1 cellular context compared by ENCODE assay signal in the genomic region with DNA sequence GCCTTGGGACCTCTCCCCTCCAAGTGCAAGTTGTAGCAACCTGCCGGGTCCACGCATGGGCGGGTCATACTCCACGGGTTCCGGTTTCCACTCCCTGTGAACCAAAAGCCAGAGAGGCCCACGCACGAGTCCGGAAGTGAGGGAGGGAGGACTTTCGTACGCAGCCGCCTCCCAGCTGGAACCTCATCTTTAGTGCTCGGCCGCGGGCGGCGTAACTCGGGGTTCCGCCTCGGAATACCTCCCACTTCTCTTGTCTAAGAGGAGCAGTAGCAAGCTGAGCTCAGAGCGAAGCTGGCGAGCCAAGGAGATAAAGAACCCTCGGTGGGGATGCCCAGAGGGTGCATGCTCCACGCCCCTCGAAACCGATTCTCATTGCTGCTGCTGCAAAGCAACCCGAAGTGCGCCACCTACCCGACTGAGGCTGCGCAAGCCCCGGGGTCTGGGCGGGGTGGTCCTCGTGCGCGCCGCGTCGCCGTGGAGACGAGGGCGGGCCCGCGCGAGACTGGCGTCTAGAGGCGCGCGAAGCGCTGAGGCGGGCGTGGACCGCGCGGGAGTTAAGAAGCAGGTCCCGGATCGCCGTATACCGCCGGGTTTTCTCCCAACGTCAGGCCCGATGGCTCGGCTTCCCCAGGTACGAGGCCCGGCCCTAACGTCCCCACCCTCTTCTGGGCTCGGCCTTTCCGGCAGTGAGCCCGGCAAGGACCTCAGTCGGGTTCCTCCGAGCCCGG.
A peak's percentile ranks its signal among the peaks of the same experiment; 100 is the strongest.
TF ChIP-seq lines count a peak whose summit lies in the region.

A gene with protein sequence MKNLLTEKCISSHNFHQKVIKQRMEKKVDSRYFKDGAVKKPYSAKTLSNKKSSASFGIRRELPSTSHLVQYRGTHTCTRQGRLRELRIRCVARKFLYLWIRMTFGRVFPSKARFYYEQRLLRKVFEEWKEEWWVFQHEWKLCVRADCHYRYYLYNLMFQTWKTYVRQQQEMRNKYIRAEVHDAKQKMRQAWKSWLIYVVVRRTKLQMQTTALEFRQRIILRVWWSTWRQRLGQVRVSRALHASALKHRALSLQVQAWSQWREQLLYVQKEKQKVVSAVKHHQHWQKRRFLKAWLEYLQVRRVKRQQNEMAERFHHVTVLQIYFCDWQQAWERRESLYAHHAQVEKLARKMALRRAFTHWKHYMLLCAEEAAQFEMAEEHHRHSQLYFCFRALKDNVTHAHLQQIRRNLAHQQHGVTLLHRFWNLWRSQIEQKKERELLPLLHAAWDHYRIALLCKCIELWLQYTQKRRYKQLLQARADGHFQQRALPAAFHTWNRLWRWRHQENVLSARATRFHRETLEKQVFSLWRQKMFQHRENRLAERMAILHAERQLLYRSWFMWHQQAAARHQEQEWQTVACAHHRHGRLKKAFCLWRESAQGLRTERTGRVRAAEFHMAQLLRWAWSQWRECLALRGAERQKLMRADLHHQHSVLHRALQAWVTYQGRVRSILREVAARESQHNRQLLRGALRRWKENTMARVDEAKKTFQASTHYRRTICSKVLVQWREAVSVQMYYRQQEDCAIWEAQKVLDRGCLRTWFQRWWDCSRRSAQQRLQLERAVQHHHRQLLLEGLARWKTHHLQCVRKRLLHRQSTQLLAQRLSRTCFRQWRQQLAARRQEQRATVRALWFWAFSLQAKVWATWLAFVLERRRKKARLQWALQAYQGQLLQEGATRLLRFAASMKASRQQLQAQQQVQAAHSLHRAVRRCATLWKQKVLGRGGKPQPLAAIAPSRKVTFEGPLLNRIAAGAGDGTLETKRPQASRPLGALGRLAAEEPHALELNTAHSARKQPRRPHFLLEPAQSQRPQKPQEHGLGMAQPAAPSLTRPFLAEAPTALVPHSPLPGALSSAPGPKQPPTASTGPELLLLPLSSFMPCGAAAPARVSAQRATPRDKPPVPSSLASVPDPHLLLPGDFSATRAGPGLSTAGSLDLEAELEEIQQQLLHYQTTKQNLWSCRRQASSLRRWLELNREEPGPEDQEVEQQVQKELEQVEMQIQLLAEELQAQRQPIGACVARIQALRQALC (plus strand): TSS at position 530 of the 728 bp plus-strand sequence. CDS start 11,749 bp downstream, outside the sequence.

TF ChIP-seq in HepG2, 621 proteins besides CTCF, POLR2A, EP300 and RAD21 (continued from another document and continues in another):
- no peak for TF ChIP-seq ZNF724P (CRISPR knock-in tag; IDR thresholded peaks at IDR 0.05; ENCODE audit: borderline replicate concordance)
- TF ChIP-seq, protein P1, sequence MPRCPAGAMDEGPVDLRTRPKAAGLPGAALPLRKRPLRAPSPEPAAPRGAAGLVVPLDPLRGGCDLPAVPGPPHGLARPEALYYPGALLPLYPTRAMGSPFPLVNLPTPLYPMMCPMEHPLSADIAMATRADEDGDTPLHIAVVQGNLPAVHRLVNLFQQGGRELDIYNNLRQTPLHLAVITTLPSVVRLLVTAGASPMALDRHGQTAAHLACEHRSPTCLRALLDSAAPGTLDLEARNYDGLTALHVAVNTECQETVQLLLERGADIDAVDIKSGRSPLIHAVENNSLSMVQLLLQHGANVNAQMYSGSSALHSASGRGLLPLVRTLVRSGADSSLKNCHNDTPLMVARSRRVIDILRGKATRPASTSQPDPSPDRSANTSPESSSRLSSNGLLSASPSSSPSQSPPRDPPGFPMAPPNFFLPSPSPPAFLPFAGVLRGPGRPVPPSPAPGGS (CRISPR knock-in tag; IDR thresholded peaks at IDR 0.05): peak; percentile 64; the same call in 1 of the 2 replicates
- TF ChIP-seq NFE2 (CRISPR knock-in tag; IDR thresholded peaks at IDR 0.05): no peak
- no peak for TF ChIP-seq CBFB (CRISPR knock-in tag; IDR thresholded peaks at IDR 0.05)
- TF ChIP-seq, protein P2, sequence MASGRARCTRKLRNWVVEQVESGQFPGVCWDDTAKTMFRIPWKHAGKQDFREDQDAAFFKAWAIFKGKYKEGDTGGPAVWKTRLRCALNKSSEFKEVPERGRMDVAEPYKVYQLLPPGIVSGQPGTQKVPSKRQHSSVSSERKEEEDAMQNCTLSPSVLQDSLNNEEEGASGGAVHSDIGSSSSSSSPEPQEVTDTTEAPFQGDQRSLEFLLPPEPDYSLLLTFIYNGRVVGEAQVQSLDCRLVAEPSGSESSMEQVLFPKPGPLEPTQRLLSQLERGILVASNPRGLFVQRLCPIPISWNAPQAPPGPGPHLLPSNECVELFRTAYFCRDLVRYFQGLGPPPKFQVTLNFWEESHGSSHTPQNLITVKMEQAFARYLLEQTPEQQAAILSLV (CRISPR knock-in tag; IDR thresholded peaks at IDR 0.05; ENCODE audit: borderline replicate concordance): 0 out of 2 replicates have a peak, but pooled peaks have one; percentile 84
- 0 out of 2 replicates have a peak, but pooled peaks have one; percentile 17 for TF ChIP-seq NR2C2 (CRISPR knock-in tag; IDR thresholded peaks at IDR 0.05; ENCODE audit: borderline replicate concordance)
- TF ChIP-seq, protein P3, sequence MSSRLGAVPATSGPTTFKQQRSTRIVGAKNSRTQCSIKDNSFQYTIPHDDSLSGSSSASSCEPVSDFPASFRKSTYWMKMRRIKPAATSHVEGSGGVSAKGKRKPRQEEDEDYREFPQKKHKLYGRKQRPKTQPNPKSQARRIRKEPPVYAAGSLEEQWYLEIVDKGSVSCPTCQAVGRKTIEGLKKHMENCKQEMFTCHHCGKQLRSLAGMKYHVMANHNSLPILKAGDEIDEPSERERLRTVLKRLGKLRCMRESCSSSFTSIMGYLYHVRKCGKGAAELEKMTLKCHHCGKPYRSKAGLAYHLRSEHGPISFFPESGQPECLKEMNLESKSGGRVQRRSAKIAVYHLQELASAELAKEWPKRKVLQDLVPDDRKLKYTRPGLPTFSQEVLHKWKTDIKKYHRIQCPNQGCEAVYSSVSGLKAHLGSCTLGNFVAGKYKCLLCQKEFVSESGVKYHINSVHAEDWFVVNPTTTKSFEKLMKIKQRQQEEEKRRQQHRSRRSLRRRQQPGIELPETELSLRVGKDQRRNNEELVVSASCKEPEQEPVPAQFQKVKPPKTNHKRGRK (CRISPR knock-in tag; IDR thresholded peaks at IDR 0.05): no peak
- 0 out of 2 replicates have a peak, but pooled peaks have one; percentile 57 for TF ChIP-seq ZNF547 (CRISPR knock-in tag; IDR thresholded peaks at IDR 0.05)
- peak; percentile 38; the same call in 1 of the 2 replicates for TF ChIP-seq ZKSCAN8 (CRISPR knock-in tag; IDR thresholded peaks at IDR 0.05; ENCODE audit: borderline replicate concordance)
- TF ChIP-seq, protein P4, sequence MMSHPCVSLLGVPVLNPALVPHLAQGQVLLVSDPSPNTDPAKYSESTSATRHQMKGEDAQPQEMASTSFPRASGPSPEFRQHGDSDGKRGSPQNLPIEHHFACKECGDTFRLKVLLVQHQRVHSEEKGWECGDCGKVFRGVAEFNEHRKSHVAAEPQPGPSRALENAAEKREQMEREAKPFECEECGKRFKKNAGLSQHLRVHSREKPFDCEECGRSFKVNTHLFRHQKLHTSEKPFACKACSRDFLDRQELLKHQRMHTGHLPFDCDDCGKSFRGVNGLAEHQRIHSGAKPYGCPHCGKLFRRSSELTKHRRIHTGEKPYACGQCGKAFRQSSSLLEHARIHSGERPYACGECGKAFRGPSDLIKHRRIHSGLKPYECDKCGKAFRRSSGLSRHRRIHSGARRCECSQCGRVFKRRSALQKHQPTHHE (CRISPR knock-in tag; IDR thresholded peaks at IDR 0.05; ENCODE audit: borderline replicate concordance): peak; percentile 67; the same call in 1 of the 2 replicates
- no peak for TF ChIP-seq SSRP1 (CRISPR knock-in tag; IDR thresholded peaks at IDR 0.05)
- TF ChIP-seq SP1 (IDR thresholded peaks at IDR 0.05): no peak
- TF ChIP-seq SP1 (CRISPR knock-in tag; IDR thresholded peaks at IDR 0.05): peak; percentile 66
- TF ChIP-seq PAX8 (CRISPR knock-in tag; IDR thresholded peaks at IDR 0.05; ENCODE audit: borderline replicate concordance): no peak
- TF ChIP-seq CEBPG (CRISPR knock-in tag; IDR thresholded peaks at IDR 0.05): no peak
- no peak for TF ChIP-seq EZH2 (conservative IDR thresholded peaks at IDR 0.05; ENCODE audit: low read depth, low read length)
- no peak; the same call in 1 of the 2 replicates for TF ChIP-seq NFATC3 (CRISPR knock-in tag; IDR thresholded peaks at IDR 0.05)
- peak; percentile 50; the same call in 1 of the 2 replicates for TF ChIP-seq ZNF616 (CRISPR knock-in tag; IDR thresholded peaks at IDR 0.05; ENCODE audit: low read depth)
- no peak for TF ChIP-seq CBX2 (IDR thresholded peaks at IDR 0.05; ENCODE audit: low read depth, low read length)
- TF ChIP-seq CBX2 (CRISPR knock-in tag; IDR thresholded peaks at IDR 0.05; ENCODE audit: low read depth): no peak
- no peak for TF ChIP-seq ZNF180 (CRISPR knock-in tag; IDR thresholded peaks at IDR 0.05; ENCODE audit: borderline replicate concordance, low read depth)
- no peak for TF ChIP-seq NFE2L2 (IDR thresholded peaks at IDR 0.05; ENCODE audit: low read length)
- TF ChIP-seq, protein P5, sequence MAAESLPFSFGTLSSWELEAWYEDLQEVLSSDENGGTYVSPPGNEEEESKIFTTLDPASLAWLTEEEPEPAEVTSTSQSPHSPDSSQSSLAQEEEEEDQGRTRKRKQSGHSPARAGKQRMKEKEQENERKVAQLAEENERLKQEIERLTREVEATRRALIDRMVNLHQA (CRISPR knock-in tag; IDR thresholded peaks at IDR 0.05): no peak
- TF ChIP-seq, protein P6, sequence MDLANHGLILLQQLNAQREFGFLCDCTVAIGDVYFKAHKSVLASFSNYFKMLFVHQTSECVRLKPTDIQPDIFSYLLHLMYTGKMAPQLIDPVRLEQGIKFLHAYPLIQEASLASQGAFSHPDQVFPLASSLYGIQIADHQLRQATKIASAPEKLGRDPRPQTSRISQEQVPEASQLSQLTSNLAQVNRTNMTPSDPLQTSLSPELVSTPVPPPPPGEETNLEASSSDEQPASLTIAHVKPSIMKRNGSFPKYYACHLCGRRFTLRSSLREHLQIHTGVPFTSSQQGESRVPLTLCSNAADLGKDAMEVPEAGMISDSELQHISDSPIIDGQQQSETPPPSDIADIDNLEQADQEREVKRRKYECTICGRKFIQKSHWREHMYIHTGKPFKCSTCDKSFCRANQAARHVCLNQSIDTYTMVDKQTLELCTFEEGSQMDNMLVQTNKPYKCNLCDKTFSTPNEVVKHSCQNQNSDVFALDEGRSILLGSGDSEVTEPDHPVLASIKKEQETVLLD (CRISPR knock-in tag; IDR thresholded peaks at IDR 0.05; ENCODE audit: low read depth): no peak
- TF ChIP-seq, protein P7, sequence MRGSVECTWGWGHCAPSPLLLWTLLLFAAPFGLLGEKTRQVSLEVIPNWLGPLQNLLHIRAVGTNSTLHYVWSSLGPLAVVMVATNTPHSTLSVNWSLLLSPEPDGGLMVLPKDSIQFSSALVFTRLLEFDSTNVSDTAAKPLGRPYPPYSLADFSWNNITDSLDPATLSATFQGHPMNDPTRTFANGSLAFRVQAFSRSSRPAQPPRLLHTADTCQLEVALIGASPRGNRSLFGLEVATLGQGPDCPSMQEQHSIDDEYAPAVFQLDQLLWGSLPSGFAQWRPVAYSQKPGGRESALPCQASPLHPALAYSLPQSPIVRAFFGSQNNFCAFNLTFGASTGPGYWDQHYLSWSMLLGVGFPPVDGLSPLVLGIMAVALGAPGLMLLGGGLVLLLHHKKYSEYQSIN (CRISPR knock-in tag; IDR thresholded peaks at IDR 0.05; ENCODE audit: borderline replicate concordance): no peak
- TF ChIP-seq TOE1 (CRISPR knock-in tag; IDR thresholded peaks at IDR 0.05): no peak
- TF ChIP-seq, protein P8, sequence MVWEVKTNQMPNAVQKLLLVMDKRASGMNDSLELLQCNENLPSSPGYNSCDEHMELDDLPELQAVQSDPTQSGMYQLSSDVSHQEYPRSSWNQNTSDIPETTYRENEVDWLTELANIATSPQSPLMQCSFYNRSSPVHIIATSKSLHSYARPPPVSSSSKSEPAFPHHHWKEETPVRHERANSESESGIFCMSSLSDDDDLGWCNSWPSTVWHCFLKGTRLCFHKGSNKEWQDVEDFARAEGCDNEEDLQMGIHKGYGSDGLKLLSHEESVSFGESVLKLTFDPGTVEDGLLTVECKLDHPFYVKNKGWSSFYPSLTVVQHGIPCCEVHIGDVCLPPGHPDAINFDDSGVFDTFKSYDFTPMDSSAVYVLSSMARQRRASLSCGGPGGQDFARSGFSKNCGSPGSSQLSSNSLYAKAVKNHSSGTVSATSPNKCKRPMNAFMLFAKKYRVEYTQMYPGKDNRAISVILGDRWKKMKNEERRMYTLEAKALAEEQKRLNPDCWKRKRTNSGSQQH (CRISPR knock-in tag; IDR thresholded peaks at IDR 0.05; ENCODE audit: low read depth): no peak
- TF ChIP-seq, protein P9, sequence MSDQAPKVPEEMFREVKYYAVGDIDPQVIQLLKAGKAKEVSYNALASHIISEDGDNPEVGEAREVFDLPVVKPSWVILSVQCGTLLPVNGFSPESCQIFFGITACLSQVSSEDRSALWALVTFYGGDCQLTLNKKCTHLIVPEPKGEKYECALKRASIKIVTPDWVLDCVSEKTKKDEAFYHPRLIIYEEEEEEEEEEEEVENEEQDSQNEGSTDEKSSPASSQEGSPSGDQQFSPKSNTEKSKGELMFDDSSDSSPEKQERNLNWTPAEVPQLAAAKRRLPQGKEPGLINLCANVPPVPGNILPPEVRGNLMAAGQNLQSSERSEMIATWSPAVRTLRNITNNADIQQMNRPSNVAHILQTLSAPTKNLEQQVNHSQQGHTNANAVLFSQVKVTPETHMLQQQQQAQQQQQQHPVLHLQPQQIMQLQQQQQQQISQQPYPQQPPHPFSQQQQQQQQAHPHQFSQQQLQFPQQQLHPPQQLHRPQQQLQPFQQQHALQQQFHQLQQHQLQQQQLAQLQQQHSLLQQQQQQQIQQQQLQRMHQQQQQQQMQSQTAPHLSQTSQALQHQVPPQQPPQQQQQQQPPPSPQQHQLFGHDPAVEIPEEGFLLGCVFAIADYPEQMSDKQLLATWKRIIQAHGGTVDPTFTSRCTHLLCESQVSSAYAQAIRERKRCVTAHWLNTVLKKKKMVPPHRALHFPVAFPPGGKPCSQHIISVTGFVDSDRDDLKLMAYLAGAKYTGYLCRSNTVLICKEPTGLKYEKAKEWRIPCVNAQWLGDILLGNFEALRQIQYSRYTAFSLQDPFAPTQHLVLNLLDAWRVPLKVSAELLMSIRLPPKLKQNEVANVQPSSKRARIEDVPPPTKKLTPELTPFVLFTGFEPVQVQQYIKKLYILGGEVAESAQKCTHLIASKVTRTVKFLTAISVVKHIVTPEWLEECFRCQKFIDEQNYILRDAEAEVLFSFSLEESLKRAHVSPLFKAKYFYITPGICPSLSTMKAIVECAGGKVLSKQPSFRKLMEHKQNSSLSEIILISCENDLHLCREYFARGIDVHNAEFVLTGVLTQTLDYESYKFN (CRISPR knock-in tag; conservative IDR thresholded peaks at IDR 0.05): no peak
- TF ChIP-seq ZNF549 (CRISPR knock-in tag; IDR thresholded peaks at IDR 0.05): no peak
- TF ChIP-seq TOPORS (CRISPR knock-in tag; IDR thresholded peaks at IDR 0.05): no peak
- peak; percentile 14; the same call in 1 of the 2 replicates for TF ChIP-seq ZMYM3 (CRISPR knock-in tag; IDR thresholded peaks at IDR 0.05)
- TF ChIP-seq, protein P10, sequence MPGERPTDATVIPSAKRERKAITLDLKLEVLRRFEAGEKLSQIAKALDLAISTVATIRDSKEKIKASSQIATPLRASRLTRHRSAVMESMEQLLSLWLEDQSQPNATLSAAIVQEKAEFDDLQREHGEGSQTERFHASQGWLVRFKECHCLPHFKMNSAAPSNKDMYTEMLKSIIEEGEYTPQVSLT (CRISPR knock-in tag; IDR thresholded peaks at IDR 0.05; ENCODE audit: borderline replicate concordance, low read depth): no peak
- no peak for TF ChIP-seq ZNF44 (CRISPR knock-in tag; IDR thresholded peaks at IDR 0.05)
- TF ChIP-seq ZNF329 (CRISPR knock-in tag; IDR thresholded peaks at IDR 0.05; ENCODE audit: low read depth): 0 out of 2 replicates have a peak, but pooled peaks have one; percentile 38
- peak; percentile 41; the same call in 1 of the 2 replicates for TF ChIP-seq ZNF451 (CRISPR knock-in tag; IDR thresholded peaks at IDR 0.05)
- no peak for TF ChIP-seq ZNF234 (CRISPR knock-in tag; conservative IDR thresholded peaks at IDR 0.05)
- TF ChIP-seq FOXM1 (CRISPR knock-in tag; IDR thresholded peaks at IDR 0.05): no peak
